10 cellular contexts compared by ENCODE assay signal in the genomic region with DNA sequence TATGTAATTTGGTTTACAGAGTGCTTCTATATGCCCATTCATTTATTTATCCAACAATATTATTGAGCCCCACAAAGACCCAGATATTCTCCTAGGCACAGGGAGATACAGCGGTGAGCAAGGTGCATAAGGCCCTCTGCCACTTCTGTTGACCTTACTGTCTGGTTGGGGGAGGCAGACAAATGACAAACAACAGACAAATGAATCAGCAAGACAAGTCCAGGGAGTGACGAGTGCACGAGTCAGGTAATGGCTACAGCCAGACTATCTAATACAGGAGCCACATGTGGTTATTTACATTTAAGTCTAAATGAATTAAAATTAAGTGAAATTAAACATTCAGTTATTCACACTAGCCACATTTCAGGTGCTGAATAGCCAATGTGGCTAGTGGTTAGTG. TPM values are rescaled to one million over a fixed set of nuclear protein-coding genes. Genes with fewer than 3 reads are reported as not detected.
DNase-seq lines count a peak whose midpoint lies in the region; ATAC-seq and TF ChIP-seq lines count a peak whose summit lies in the region.
"Had no signal": no experiment of that assay in that cellular context is flagged by ENCODE, and none has a peak within 500 bp of the region (broad histone marks: within the 10 kb centered on the region; RNA-seq: fewer than 3 reads in every experiment).

No MANE protein-coding gene starts in this region.

- no peak overlapping the region for H3K4me3 ChIP-seq in left lung

- intact Hi-C loops in CD14-positive monocyte (cut with micrococcal nuclease), result no loop called here
- intact Hi-C loops in left lung (cut with DNase I), result no loop called here

- in situ Hi-C loops in KBM-7 (cut with MboI; ENCODE audit: low pct_unique_long_range_greater_than_20kb, low sequenced_read_pairs), result no loop called here

- no peaks in the 10 kb centered on the region for H3K27me3 ChIP-seq in foreskin keratinocyte
- no peaks in the 10 kb centered on the region for H3K27me3 ChIP-seq in left lung

- H3K27ac ChIP-seq in foreskin keratinocyte (peak overlapping the region; percentile 43), left lung (no peak overlapping the region)

- H3K4me1 Mint-ChIP-seq in CD14-positive monocyte, result peaks cover 51% of the 10 kb centered on the region

- peak overlapping the region; percentile 77 to 96 (median 84) for H3K27ac Mint-ChIP-seq in CD14-positive monocyte
- H3K27ac Mint-ChIP-seq: activated CD4-positive, alpha-beta T cell treated with anti-CD3 and anti-CD28 coated beads for 36 hours had no signal

- H3K36me3 ChIP-seq in left lung, result no peaks in the 10 kb centered on the region

- peak; percentile 72 for DNase-seq in CD14-positive monocyte (ENCODE audit: low spot score)
- peak; percentile 76 for DNase-seq in M059J (ENCODE audit: low read depth)
- no peak for DNase-seq in foreskin keratinocyte
- no peak for DNase-seq in stimulated activated CD4-positive, alpha-beta T cell treated with anti-CD3 and anti-CD28 coated beads, Interleukin-2, amount 100 ng/mL, for 24 hours
- DNase-seq in left lung, result no peak
- DNase-seq in DMS 273 (lab: John Stamatoyannopoulos, UW; ENCODE audit: unreplicated experiment), result no peak
- no peak for DNase-seq in KBM-7
- DNase-seq: activated CD4-positive, alpha-beta T cell treated with anti-CD3 and anti-CD28 coated beads for 36 hours; left cardiac atrium had no signal

- peak; percentile 0 for ATAC-seq in GM21367 (IDR thresholded peaks at IDR 0.05; ENCODE audit: unreplicated experiment)
- ATAC-seq in foreskin keratinocyte, result peak; percentile 9
- no peak for ATAC-seq in left lung
- ATAC-seq: activated CD4-positive, alpha-beta T cell treated with anti-CD3 and anti-CD28 coated beads for 36 hours; left cardiac atrium had no signal

- H3K9me3 ChIP-seq in left lung, result no peaks in the 10 kb centered on the region

- peaks cover 0 to 3% (median 0%) of the 10 kb centered on the region in 3 donors for H3K27me3 Mint-ChIP-seq in CD14-positive monocyte (ENCODE audit: low read depth in 3 of 3)

- no peak for TF ChIP-seq CTCF in CD14-positive monocyte (IDR thresholded peaks at IDR 0.05)
- TF ChIP-seq CTCF in foreskin keratinocyte (conservative IDR thresholded peaks at IDR 0.05), result no peak
- TF ChIP-seq CTCF in left lung (IDR thresholded peaks at IDR 0.05), result no peak

- peaks cover 49% of the 10 kb centered on the region for H3K4me1 ChIP-seq in foreskin keratinocyte
- peaks cover 21 to 30% of the 10 kb centered on the region in 2 donors for H3K4me1 ChIP-seq in left lung

- H3K4me3 Mint-ChIP-seq in CD14-positive monocyte, result peak overlapping the region; percentile 30 to 32
- H3K4me3 Mint-ChIP-seq: activated CD4-positive, alpha-beta T cell treated with anti-CD3 and anti-CD28 coated beads for 36 hours had no signal

- no peaks in the 10 kb centered on the region for H3K36me3 Mint-ChIP-seq in CD14-positive monocyte

- H3K9me3 Mint-ChIP-seq in CD14-positive monocyte, result peaks cover 0 to 3% (median 0%) of the 10 kb centered on the region in 7 donors

RNA-seq across cellular contexts. Expression of a gene that starts 22.0 kb away (rescaled TPM):
- under 1 TPM in 1 of 2 donors, not detected in 1; 0.05 TPM for polyA plus RNA-seq in CD14-positive monocyte
- total RNA-seq in M059J (2014; rRNA removed; shearing (Covaris generic)), result 52.4 and 72.2 TPM in 2 replicates
- total RNA-seq in foreskin keratinocyte, result 138 and 139 TPM in 2 replicates
- polyA plus RNA-seq in foreskin keratinocyte, result 71.2 and 80.6 TPM in 2 replicates
- 10 to 100 TPM; 18.7 to 26.0 TPM for total RNA-seq in left lung

Comparison
In these comparisons a context has a peak if more than half of its experiments do, and no peak if none do; other contexts are left out.
1. DNase-seq: peak in CD14-positive monocyte (single experiment) and M059J (single experiment); none in foreskin keratinocyte (0 of 2), stimulated activated CD4-positive, alpha-beta T cell treated with anti-CD3 and anti-CD28 coated beads, Interleukin-2, amount 100 ng/mL, for 24 hours (0 of 2), left lung (0 of 2), DMS 273 (single experiment) and KBM-7 (single experiment).